Comparison of ENCODE assay signal across 2 cellular contexts in the genomic region with DNA sequence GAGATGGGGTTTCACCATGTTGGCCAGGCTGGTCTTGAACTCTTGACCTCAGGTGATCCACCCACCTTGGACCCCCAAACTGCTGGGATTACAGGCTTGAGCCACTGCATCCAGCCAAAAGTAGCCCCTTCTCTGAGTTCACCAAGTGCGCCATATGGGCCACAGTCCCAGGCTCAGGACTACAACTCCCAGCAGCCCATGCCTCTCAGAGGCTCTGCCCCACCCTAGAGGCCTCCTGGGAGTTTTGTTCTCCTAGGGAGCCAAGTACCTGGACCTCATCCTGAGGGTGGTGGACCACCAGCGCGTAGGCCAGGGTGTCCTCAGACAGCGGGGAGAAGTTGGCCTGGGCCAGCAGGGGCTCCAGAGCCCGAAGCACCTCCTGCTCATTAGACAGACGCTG.
TF ChIP-seq lines count a peak whose summit lies in the region.

No MANE protein-coding gene starts in this region.

TF ChIP-seq in HCT116, 20 proteins besides CTCF, POLR2A, EP300 and RAD21:
- no peak for TF ChIP-seq ZBTB33 (IDR thresholded peaks at IDR 0.05; ENCODE audit: extremely low read depth, insufficient replicate concordance, low read length)

TF ChIP-seq in K562, 482 proteins besides CTCF, POLR2A, EP300 and RAD21:
- TF ChIP-seq ZNF143 (CRISPR knock-in tag; IDR thresholded peaks at IDR 0.05) (peak; percentile 84), BRF2 (IDR thresholded peaks at IDR 0.05; ENCODE audit: borderline replicate concordance, insufficient read depth, insufficient read length) (no peak), FOXJ2 (tag; IDR thresholded peaks at IDR 0.05) (no peak), ZBTB33 (CRISPR knock-in tag; IDR thresholded peaks at IDR 0.05) (peak; percentile 76; the same call in 1 of the 2 replicates), CREM (IDR thresholded peaks at IDR 0.05; ENCODE audit: low read depth) (0 out of 2 replicates have a peak, but pooled peaks have one; percentile 34), SIX5 (IDR thresholded peaks at IDR 0.05; ENCODE audit: borderline replicate concordance in 1 of 2, insufficient read depth in 1 of 2, low read depth in 1 of 2, low read length in 2 of 2) (peak; percentile 63 to 77; a peak in 3 of 4 replicates), RBM15 (IDR thresholded peaks at IDR 0.05; ENCODE audit: insufficient read depth, low read length) (no peak), HCFC1 (IDR thresholded peaks at IDR 0.05; ENCODE audit: low read depth, low read length) (peak; percentile 89), CBFA2T2 (conservative IDR thresholded peaks at IDR 0.05) (no peak), MBD2 (IDR thresholded peaks at IDR 0.05; ENCODE audit: borderline replicate concordance, low read depth) (no peak), ASH1L (IDR thresholded peaks at IDR 0.05; ENCODE audit: borderline replicate concordance, low read depth, partially characterized antibody) (no peak), PTTG1 (tag; IDR thresholded peaks at IDR 0.05; ENCODE audit: low read depth) (no peak), RBM39 (optimal IDR thresholded peaks at IDR 0.05; ENCODE audit: low read depth, low read length) (no peak), YY1 (IDR thresholded peaks at IDR 0.05; ENCODE audit: borderline replicate concordance in 1 of 3, control insufficient read depth in 1 of 3, extremely low read depth in 1 of 3, insufficient read depth in 3 of 3, insufficient read length in 1 of 3, insufficient replicate concordance in 2 of 3, low read depth in 1 of 3, low read length in 2 of 3) (peak in 1 of 3 experiments; percentile 69), MAZ (CRISPR knock-in tag; conservative IDR thresholded peaks at IDR 0.05 in 1 of 2, IDR thresholded peaks at IDR 0.05 in 1 of 2) (peak in 1 of 2 experiments; percentile 44; a peak in 1 of 4 replicates)
- TF ChIP-seq, protein P1, sequence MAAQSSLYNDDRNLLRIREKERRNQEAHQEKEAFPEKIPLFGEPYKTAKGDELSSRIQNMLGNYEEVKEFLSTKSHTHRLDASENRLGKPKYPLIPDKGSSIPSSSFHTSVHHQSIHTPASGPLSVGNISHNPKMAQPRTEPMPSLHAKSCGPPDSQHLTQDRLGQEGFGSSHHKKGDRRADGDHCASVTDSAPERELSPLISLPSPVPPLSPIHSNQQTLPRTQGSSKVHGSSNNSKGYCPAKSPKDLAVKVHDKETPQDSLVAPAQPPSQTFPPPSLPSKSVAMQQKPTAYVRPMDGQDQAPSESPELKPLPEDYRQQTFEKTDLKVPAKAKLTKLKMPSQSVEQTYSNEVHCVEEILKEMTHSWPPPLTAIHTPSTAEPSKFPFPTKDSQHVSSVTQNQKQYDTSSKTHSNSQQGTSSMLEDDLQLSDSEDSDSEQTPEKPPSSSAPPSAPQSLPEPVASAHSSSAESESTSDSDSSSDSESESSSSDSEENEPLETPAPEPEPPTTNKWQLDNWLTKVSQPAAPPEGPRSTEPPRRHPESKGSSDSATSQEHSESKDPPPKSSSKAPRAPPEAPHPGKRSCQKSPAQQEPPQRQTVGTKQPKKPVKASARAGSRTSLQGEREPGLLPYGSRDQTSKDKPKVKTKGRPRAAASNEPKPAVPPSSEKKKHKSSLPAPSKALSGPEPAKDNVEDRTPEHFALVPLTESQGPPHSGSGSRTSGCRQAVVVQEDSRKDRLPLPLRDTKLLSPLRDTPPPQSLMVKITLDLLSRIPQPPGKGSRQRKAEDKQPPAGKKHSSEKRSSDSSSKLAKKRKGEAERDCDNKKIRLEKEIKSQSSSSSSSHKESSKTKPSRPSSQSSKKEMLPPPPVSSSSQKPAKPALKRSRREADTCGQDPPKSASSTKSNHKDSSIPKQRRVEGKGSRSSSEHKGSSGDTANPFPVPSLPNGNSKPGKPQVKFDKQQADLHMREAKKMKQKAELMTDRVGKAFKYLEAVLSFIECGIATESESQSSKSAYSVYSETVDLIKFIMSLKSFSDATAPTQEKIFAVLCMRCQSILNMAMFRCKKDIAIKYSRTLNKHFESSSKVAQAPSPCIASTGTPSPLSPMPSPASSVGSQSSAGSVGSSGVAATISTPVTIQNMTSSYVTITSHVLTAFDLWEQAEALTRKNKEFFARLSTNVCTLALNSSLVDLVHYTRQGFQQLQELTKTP (IDR thresholded peaks at IDR 0.05; ENCODE audit: low read depth in 1 of 2, partially characterized antibody in 2 of 2): peak in 1 of 2 experiments; percentile 93
- TF ChIP-seq, protein P2, sequence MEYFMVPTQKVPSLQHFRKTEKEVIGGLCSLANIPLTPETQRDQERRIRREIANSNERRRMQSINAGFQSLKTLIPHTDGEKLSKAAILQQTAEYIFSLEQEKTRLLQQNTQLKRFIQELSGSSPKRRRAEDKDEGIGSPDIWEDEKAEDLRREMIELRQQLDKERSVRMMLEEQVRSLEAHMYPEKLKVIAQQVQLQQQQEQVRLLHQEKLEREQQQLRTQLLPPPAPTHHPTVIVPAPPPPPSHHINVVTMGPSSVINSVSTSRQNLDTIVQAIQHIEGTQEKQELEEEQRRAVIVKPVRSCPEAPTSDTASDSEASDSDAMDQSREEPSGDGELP (CRISPR knock-in tag; IDR thresholded peaks at IDR 0.05; ENCODE audit: borderline replicate concordance): peak; percentile 33; the same call in 1 of the 2 replicates
